Comparison of ENCODE assay signal across 1 cellular context in the genomic region with DNA sequence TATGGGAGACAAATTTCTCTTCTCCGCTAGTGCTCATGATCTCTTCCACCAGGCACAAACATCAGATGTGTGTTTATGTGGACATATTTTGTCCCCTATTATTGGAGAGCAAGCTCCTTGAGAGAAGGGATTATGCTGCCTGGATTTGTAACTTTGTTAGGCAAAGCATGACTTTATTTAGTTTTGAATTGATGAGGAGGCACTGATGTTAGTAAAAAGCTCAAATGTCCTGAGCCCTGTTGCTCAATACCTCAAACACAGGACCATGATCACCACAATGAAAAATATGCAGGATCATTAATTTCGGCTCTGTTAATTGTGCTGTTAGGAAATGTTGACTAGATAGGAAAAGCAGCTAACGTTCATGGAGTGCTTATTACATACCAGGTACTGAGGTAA.
A peak's percentile ranks its signal among the peaks of the same experiment; 100 is the strongest.
TF ChIP-seq lines count a peak whose summit lies in the region.

No MANE protein-coding gene starts in this region.

TF ChIP-seq in HepG2, 621 proteins besides CTCF, POLR2A, EP300 and RAD21:
- peak; percentile 56 for TF ChIP-seq CEBPB (IDR thresholded peaks at IDR 0.05; ENCODE audit: borderline replicate concordance, low read depth, low read length)
- TF ChIP-seq ZNF747 (CRISPR knock-in tag; IDR thresholded peaks at IDR 0.05; ENCODE audit: borderline replicate concordance): no peak
- 0 out of 2 replicates have a peak, but pooled peaks have one; percentile 38 for TF ChIP-seq TGIF2 (CRISPR knock-in tag; IDR thresholded peaks at IDR 0.05)
